Comparison of ENCODE assay signal across 8 cellular contexts in the genomic region with DNA sequence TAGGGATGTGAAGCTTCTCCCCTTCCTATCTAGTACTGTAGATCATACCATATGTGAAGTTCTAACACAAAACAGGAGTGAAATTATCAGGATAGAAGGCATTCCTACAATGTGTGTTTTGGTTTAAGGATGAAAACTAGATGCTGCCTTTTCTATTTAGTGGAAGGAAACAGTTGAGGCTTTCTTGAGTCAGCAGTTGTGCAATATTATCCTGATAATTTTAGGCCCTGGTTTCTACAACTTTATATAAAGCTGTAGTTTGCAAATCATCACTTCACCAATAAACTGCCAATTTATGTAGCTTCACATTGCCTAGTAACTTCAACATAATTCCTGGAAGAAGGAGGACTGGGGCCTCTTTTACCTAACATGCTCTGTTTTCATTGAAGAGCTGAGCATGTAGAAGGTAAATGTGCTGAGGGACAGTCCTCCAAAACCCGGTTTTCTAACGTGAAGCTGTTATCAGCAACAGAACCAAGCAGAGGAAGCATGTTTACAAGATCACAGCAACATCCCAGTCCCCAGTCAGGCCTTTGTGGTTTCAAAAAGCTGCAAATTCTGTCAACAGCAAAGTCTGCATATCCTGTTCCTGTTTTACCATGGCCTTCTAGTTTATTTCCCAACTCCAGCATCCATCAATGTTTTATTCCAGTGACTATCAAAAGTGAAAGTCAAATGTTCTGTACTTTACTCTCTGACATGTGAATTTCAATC.
DNase-seq lines count a peak whose midpoint lies in the region; ATAC-seq and TF ChIP-seq lines count a peak whose summit lies in the region.

No MANE protein-coding gene starts in this region.

- peak overlapping the region in 1 of 4 donors; percentile 44 for H3K27ac ChIP-seq in body of pancreas
- no peak overlapping the region for H3K27ac ChIP-seq in esophagus muscularis mucosa (replicated peaks in 1 of 4)

- 10 to 13% methylated on average over 2 of the region's 2 CpGs for WGBS in body of pancreas, 2 donors
- 53% methylated on average over 2 of the region's 2 CpGs for WGBS in esophagus muscularis mucosa

- H3K27me3 ChIP-seq in body of pancreas: no peaks in the 10 kb centered on the region
- no peaks in the 10 kb centered on the region for H3K27me3 ChIP-seq in esophagus muscularis mucosa

- no peak for TF ChIP-seq CTCF in body of pancreas (IDR thresholded peaks at IDR 0.05)
- no peak for TF ChIP-seq CTCF in type B pancreatic cell (conservative IDR thresholded peaks at IDR 0.05)
- no peak for TF ChIP-seq CTCF in esophagus muscularis mucosa (IDR thresholded peaks at IDR 0.05)

- H3K36me3 Mint-ChIP-seq in naive B cell: no peaks in the 10 kb centered on the region
- no peaks in the 10 kb centered on the region for H3K36me3 Mint-ChIP-seq in type B pancreatic cell

- DNase-seq in body of pancreas: peak in 1 of 4 donors; percentile 42
- peak; percentile 24 for DNase-seq in naive B cell
- DNase-seq in NCI-H1694 treated with DMSO at 0.1 percent for 48 hours (lab: John Stamatoyannopoulos, UW): no peak
- DNase-seq in type B pancreatic cell (ENCODE audit: extremely low spot score, unreplicated experiment): no peak
- no peak for DNase-seq in activated effector memory CD4-positive, alpha-beta T cell treated with Interleukin-2 at 50 U/mL for 16 hours
- no peak for DNase-seq in esophagus muscularis mucosa (ENCODE audit: extremely low spot score)

- ATAC-seq in GM18909 (IDR thresholded peaks at IDR 0.05; ENCODE audit: poor library complexity, unreplicated experiment) (peak; percentile 69), HG03196 (IDR thresholded peaks at IDR 0.05; ENCODE audit: unreplicated experiment) (peak; percentile 44), body of pancreas (peak; percentile 24), naive B cell (ENCODE audit: low read depth in 2 of 2) (peak; percentile 74 to 77)

- TF ChIP-seq POLR2A in body of pancreas (IDR thresholded peaks at IDR 0.05) (no peak), esophagus muscularis mucosa (IDR thresholded peaks at IDR 0.05; ENCODE audit: low read depth) (no peak)

- H3K4me1 ChIP-seq in body of pancreas: no peaks in the 10 kb centered on the region
- no peaks in the 10 kb centered on the region for H3K4me1 ChIP-seq in esophagus muscularis mucosa

- no peaks in the 10 kb centered on the region for H3K27me3 Mint-ChIP-seq in naive B cell
- no peaks in the 10 kb centered on the region for H3K27me3 Mint-ChIP-seq in type B pancreatic cell

- H3K9me3 ChIP-seq in body of pancreas: no peaks in the 10 kb centered on the region
- no peaks in the 10 kb centered on the region for H3K9me3 ChIP-seq in esophagus muscularis mucosa

- no peak overlapping the region for H3K4me3 ChIP-seq in body of pancreas
- H3K4me3 ChIP-seq in esophagus muscularis mucosa: no peak overlapping the region

- intact Hi-C loops in body of pancreas (cut with DNase I) (no loop called here), esophagus muscularis mucosa (cut with DNase I) (no loop called here)

- peak overlapping the region; percentile 87 to 97 (median 94) for H3K27ac Mint-ChIP-seq in naive B cell
- no peak overlapping the region for H3K27ac Mint-ChIP-seq in type B pancreatic cell

- H3K9me3 Mint-ChIP-seq in naive B cell (peaks cover 0 to 7% (median 0%) of the 10 kb centered on the region in 7 donors), type B pancreatic cell (no peaks in the 10 kb centered on the region)

- H3K4me3 Mint-ChIP-seq in naive B cell (peak overlapping the region in 7 of 8 donors; percentile 2 to 78 (median 65)), type B pancreatic cell (no peak overlapping the region)

- H3K36me3 ChIP-seq in body of pancreas (replicated peaks in 1 of 2; ENCODE audit: insufficient read depth in 1 of 2, low read depth in 2 of 2) (no peaks in the 10 kb centered on the region), esophagus muscularis mucosa (no peaks in the 10 kb centered on the region)

- no peak for TF ChIP-seq EP300 in esophagus muscularis mucosa (IDR thresholded peaks at IDR 0.05)

- peaks cover 28 to 50% (median 46%) of the 10 kb centered on the region in 3 donors for H3K4me1 Mint-ChIP-seq in naive B cell
- no peaks in the 10 kb centered on the region for H3K4me1 Mint-ChIP-seq in type B pancreatic cell (ENCODE audit: unreplicated experiment)

Comparison
In these comparisons a context has a peak if more than half of its experiments do, and no peak if none do; other contexts are left out.
1. ATAC-seq: peak in every context shown above with its lines; median percentile 76 in naive B cell; 69 in GM18909; 44 in HG03196; 24 in body of pancreas.